ENCODE assay signal across 9 cellular contexts in genomic region chr1:154154534-154155181, GRCh38. TPM values are rescaled to one million over a fixed set of nuclear protein-coding genes. Genes with fewer than 3 reads are reported as not detected.
A peak's percentile ranks its signal among the peaks of the same experiment; 100 is the strongest.
DNase-seq lines count a peak whose midpoint lies in the region; ATAC-seq and TF ChIP-seq lines count a peak whose summit lies in the region.
"Had no signal": no experiment of that assay in that cellular context is flagged by ENCODE, and none has a peak within 500 bp of the region (broad histone marks: within the 10 kb centered on the region; RNA-seq: fewer than 3 reads in every experiment).

Gene NUP210L (minus strand): TSS chr1:154155073.

- TF ChIP-seq CTCF in breast epithelium (IDR thresholded peaks at IDR 0.05) (no peak), MCF 10A (IDR thresholded peaks at IDR 0.05; ENCODE audit: unreplicated experiment) (no peak), mesothelial cell of epicardium (IDR thresholded peaks at IDR 0.05; ENCODE audit: unreplicated experiment) (no peak), vagina (IDR thresholded peaks at IDR 0.05) (no peak)

- H3K36me3 ChIP-seq in breast epithelium (no peaks in the 10 kb centered on the region), duodenal mucosa (ENCODE audit: control insufficient read depth in 1 of 2, insufficient read depth in 2 of 2, low read length in 2 of 2) (peaks cover 3 to 42% of the 10 kb centered on the region in 2 donors), vagina (peaks cover 0 to 27% of the 10 kb centered on the region in 2 donors)

- no peaks in the 10 kb centered on the region for H3K4me1 ChIP-seq in breast epithelium
- H3K4me1 ChIP-seq in duodenal mucosa (ENCODE audit: control insufficient read depth in 1 of 2, insufficient read depth in 2 of 2, low read length in 2 of 2), result peaks cover 10 to 21% of the 10 kb centered on the region in 2 donors
- peaks cover 12% of the 10 kb centered on the region for H3K4me1 ChIP-seq in vagina

- H3K9ac ChIP-seq in duodenal mucosa (ENCODE audit: low read depth in 1 of 2, low read length in 2 of 2), result peak within 1 kb of the TSS in 1 of 2 donors; percentile 5

- no peaks in the 10 kb centered on the region for H3K9me3 ChIP-seq in breast epithelium
- no peaks in the 10 kb centered on the region for H3K9me3 ChIP-seq in duodenal mucosa (ENCODE audit: control insufficient read depth in 1 of 2, low read length in 2 of 2)
- no peaks in the 10 kb centered on the region for H3K9me3 ChIP-seq in vagina

- POLR2A ChIA-PET in MCF 10A (lab: Yijun Ruan, JAX), result interaction anchor here (1.5 kb wide), 1 partner anchor 27 kb away, joined by 6 read pairs; no protein-coding TSS in a partner anchor

- H3K27me3 Mint-ChIP-seq in MCF 10A (ENCODE audit: insufficient read depth, unreplicated experiment), result no peaks in the 10 kb centered on the region
- H3K27me3 Mint-ChIP-seq in mesothelial cell of epicardium (ENCODE audit: low read depth), result no peaks in the 10 kb centered on the region

- H3K27me3 ChIP-seq in breast epithelium (no peaks in the 10 kb centered on the region), duodenal mucosa (ENCODE audit: control insufficient read depth in 1 of 2, insufficient read depth in 2 of 2, low read length in 2 of 2) (no peaks in the 10 kb centered on the region), vagina (no peaks in the 10 kb centered on the region)

- no peak for ATAC-seq in HG02938 (IDR thresholded peaks at IDR 0.05; ENCODE audit: unreplicated experiment)

- peaks cover 56% of the 10 kb centered on the region for H3K36me3 Mint-ChIP-seq in MCF 10A (ENCODE audit: insufficient read depth, unreplicated experiment)
- H3K36me3 Mint-ChIP-seq in mesothelial cell of epicardium, result peaks cover 20% of the 10 kb centered on the region

- DNase-seq in breast epithelium (ENCODE audit: low spot score in 2 of 2), result no peak
- no peak for DNase-seq in MCF 10A (ENCODE audit: unreplicated experiment)
- DNase-seq in mesothelial cell of epicardium (ENCODE audit: low spot score in 2 of 2, unreplicated experiment in 2 of 2), result no peak
- no peak for DNase-seq in vagina (ENCODE audit: extremely low spot score in 2 of 2)
- DNase-seq in OCI-M1 (lab: John Stamatoyannopoulos, UW), result no peak
- no peak for DNase-seq in cortex of kidney (lab: John Stamatoyannopoulos, UW)
- DNase-seq: Karpas-422 had no signal

- H3K27ac ChIP-seq in breast epithelium (peak within 1 kb of the TSS; percentile 43 to 77), duodenal mucosa (ENCODE audit: low read depth, low read length) (peak within 1 kb of the TSS; percentile 64), vagina (peak within 1 kb of the TSS; percentile 43)

- intact Hi-C loops in breast epithelium (cut with DNase I; ENCODE audit: low total_unique reads), result no loop called here
- intact Hi-C loops in MCF 10A (cut with micrococcal nuclease), result no loop called here
- intact Hi-C loops in vagina (cut with DNase I), result no loop called here

- H3K9me3 Mint-ChIP-seq in MCF 10A (ENCODE audit: unreplicated experiment) (no peaks in the 10 kb centered on the region), mesothelial cell of epicardium (peaks cover 2% of the 10 kb centered on the region)

- no peak within 1 kb of the TSS for H3K4me3 ChIP-seq in breast epithelium
- H3K4me3 ChIP-seq in duodenal mucosa (ENCODE audit: low read depth in 1 of 2, low read length in 2 of 2), result no peak within 1 kb of the TSS
- peak within 1 kb of the TSS in 1 of 2 donors; percentile 0 for H3K4me3 ChIP-seq in vagina

- H3K4me1 Mint-ChIP-seq in MCF 10A (ENCODE audit: insufficient read depth, unreplicated experiment) (peaks cover 7% of the 10 kb centered on the region), mesothelial cell of epicardium (peaks cover 5% of the 10 kb centered on the region)

- H3K4me3 Mint-ChIP-seq in MCF 10A (ENCODE audit: unreplicated experiment), result no peak within 1 kb of the TSS
- no peak within 1 kb of the TSS for H3K4me3 Mint-ChIP-seq in mesothelial cell of epicardium

- H3K27ac Mint-ChIP-seq in MCF 10A (ENCODE audit: low read depth, unreplicated experiment), result no peak within 1 kb of the TSS
- H3K27ac Mint-ChIP-seq in mesothelial cell of epicardium, result peak within 1 kb of the TSS; percentile 87

- BruUV-seq in MCF 10A (replicated peaks; lab: Mats Ljungman, UMichigan), result no TSS peak

- CTCF ChIA-PET in MCF 10A (lab: Yijun Ruan, JAX), result interaction anchor here (1.1 kb wide), 1 partner anchor 214 kb away, joined by 3 read pairs; no protein-coding TSS in a partner anchor

- TF ChIP-seq POLR2A in breast epithelium (IDR thresholded peaks at IDR 0.05) (no peak), vagina (IDR thresholded peaks at IDR 0.05) (no peak)

RNA-seq across cellular contexts. Expression of gene NUP210L, which starts in this region (rescaled TPM):
- under 1 TPM in 1 of 3 donors, not detected in 2; under 0.01 TPM for total RNA-seq in breast epithelium
- 0.05 and 0.10 TPM in 2 replicates for total RNA-seq in MCF 10A (2022)
- 0.04 to 0.07 TPM (median 0.07 TPM) in 3 replicates for total RNA-seq in mesothelial cell of epicardium
- total RNA-seq in vagina, result not detected
